Comparison of ENCODE assay signal across 35 cellular contexts in genomic region chr19:16473875-16474397, GRCh38. TPM values are rescaled to one million over a fixed set of nuclear protein-coding genes. Genes with fewer than 3 reads are reported as not detected.
A peak's percentile ranks its signal among the peaks of the same experiment; 100 is the strongest.
DNase-seq lines count a peak whose midpoint lies in the region; ATAC-seq and TF ChIP-seq lines count a peak whose summit lies in the region.
"Had no signal": no experiment of that assay in that cellular context is flagged by ENCODE, and none has a peak within 500 bp of the region (broad histone marks: within the 10 kb centered on the region; RNA-seq: fewer than 3 reads in every experiment).

No MANE protein-coding gene starts in this region.

- H3K4me2 ChIP-seq in IMR-90 (ENCODE audit: low read depth, low read length) (no peak overlapping the region), OCI-LY3 (ENCODE audit: low read length) (no peak overlapping the region), mammary epithelial cell (ENCODE audit: insufficient read depth, low read depth, low read length) (no peak overlapping the region)
- H3K4me2 ChIP-seq: SK-N-SH had no signal

- H3K4me3 ChIP-seq in IMR-90 (ENCODE audit: insufficient read depth, low read depth, low read length), result no peak overlapping the region
- no peak overlapping the region for H3K4me3 ChIP-seq in OCI-LY3 (ENCODE audit: low read length)
- H3K4me3 ChIP-seq in mammary epithelial cell (replicated peaks in 1 of 3; ENCODE audit: insufficient read depth in 1 of 3, low read depth in 2 of 3, low read length in 3 of 3), result no peak overlapping the region
- H3K4me3 ChIP-seq: BLaER1 treated with 17β-estradiol and CSF1 and Interleukin-3, amounts not matched to agents 10 nM and 100 nM; heart right ventricle; thoracic aorta; vagina had no signal

- H3K79me2 ChIP-seq in OCI-LY3 (ENCODE audit: low read length), result peaks cover 27% of the 10 kb centered on the region
- H3K79me2 ChIP-seq in mammary epithelial cell (ENCODE audit: insufficient read depth, low read length), result peaks cover 28% of the 10 kb centered on the region

- H3K9me3 ChIP-seq in IMR-90 (ENCODE audit: control insufficient read depth, insufficient read depth, low read length) (no peaks in the 10 kb centered on the region), OCI-LY3 (ENCODE audit: insufficient read depth, low read length) (no peaks in the 10 kb centered on the region), mammary epithelial cell (replicated peaks; ENCODE audit: insufficient read depth, low read length) (no peaks in the 10 kb centered on the region)
- H3K9me3 ChIP-seq: SK-N-SH, thoracic aorta, vagina had no signal

- WGBS in IMR-90 (ENCODE audit: extremely low coverage in 2 of 2, insufficient read length in 1 of 2), 2 experiments, result no CpG with 5 or more reads among the region's 13 CpGs
- WGBS in mammary epithelial cell (ENCODE audit: low coverage, missing lambda C conversion rate), result 68% methylated on average over 13 of the region's 13 CpGs

- H2AFZ ChIP-seq in IMR-90 (replicated peaks; ENCODE audit: low read length, poor library complexity) (no peak overlapping the region), OCI-LY3 (ENCODE audit: low read depth, low read length) (no peak overlapping the region), mammary epithelial cell (ENCODE audit: low read depth, low read length) (no peak overlapping the region)

- no peak overlapping the region for H3K18ac ChIP-seq in IMR-90 (ENCODE audit: low read depth, low read length)

- no peak overlapping the region for H4K5ac ChIP-seq in IMR-90 (ENCODE audit: low read depth, low read length)

- H3K9me3 Mint-ChIP-seq in activated naive CD8-positive, alpha-beta T cell (ENCODE audit: low read depth), result no peaks in the 10 kb centered on the region
- peaks cover 3% of the 10 kb centered on the region for H3K9me3 Mint-ChIP-seq in activated naive CD8-positive, alpha-beta T cell treated with anti-CD3 and anti-CD28 coated beads for 36 hours
- H3K9me3 Mint-ChIP-seq in progenitor cell of endocrine pancreas (ENCODE audit: low read depth), result no peaks in the 10 kb centered on the region
- H3K9me3 Mint-ChIP-seq: activated naive CD4-positive, alpha-beta T cell treated with anti-CD3 and anti-CD28 coated beads, Interleukin-2, amount 50 U/mL, for 72 hours; activated T-helper 17 cell treated with anti-CD3 and anti-CD28 coated beads, Interleukin-2, amount 50 U/mL, for 72 hours; dendritic cell treated with granulocyte-macrophage colony-stimulating factor and Interleukin-4, amounts not matched to agents 40 ng/mL and 50 ng/mL, for 4 days had no signal

- peaks cover 23% of the 10 kb centered on the region for H3K4me1 Mint-ChIP-seq in activated naive CD8-positive, alpha-beta T cell (ENCODE audit: low read depth)
- peaks cover 13% of the 10 kb centered on the region for H3K4me1 Mint-ChIP-seq in activated naive CD8-positive, alpha-beta T cell treated with anti-CD3 and anti-CD28 coated beads for 36 hours
- peaks cover 21% of the 10 kb centered on the region for H3K4me1 Mint-ChIP-seq in progenitor cell of endocrine pancreas (ENCODE audit: low read depth)

- H2BK5ac ChIP-seq in IMR-90 (ENCODE audit: low read depth, low read length, poor library complexity, severe bottlenecking), result no peak overlapping the region

- H3K9me1 ChIP-seq in IMR-90 (ENCODE audit: insufficient read depth, low read length), result no peaks in the 10 kb centered on the region; the same call in 1 of the 2 replicates

- no peak for DNase-seq in activated naive CD8-positive, alpha-beta T cell treated with anti-CD3 and anti-CD28 coated beads for 36 hours
- no peak for DNase-seq in IMR-90
- DNase-seq in progenitor cell of endocrine pancreas (ENCODE audit: low spot score, unreplicated experiment), result no peak
- DNase-seq in mammary epithelial cell, result no peak
- DNase-seq: ACHN; Calu3; central memory CD4-positive, alpha-beta T cell; heart right ventricle; Karpas-422; mesenchymal stem cell; NCI-H1417; NCI-H2107; NCI-H524; right cardiac atrium; RPMI8226; SK-N-SH; stimulated activated CD4-positive, alpha-beta T cell treated with anti-CD3 and anti-CD28 coated beads, Interleukin-12 subunit alpha, Interleukin-12 subunit beta, amount 100 ng/mL, for 4 hours; stimulated activated CD4-positive, alpha-beta T cell treated with anti-CD3 and anti-CD28 coated beads, Interleukin-4, amount 100 ng/mL, for 4 hours; stimulated activated naive CD4-positive, alpha-beta T cell treated with Interleukin-2 at 50 U/mL for 16 hours; WERI-Rb-1 had no signal

- BruUV-seq in IMR-90 (replicated peaks; lab: Mats Ljungman, UMichigan) (no TSS peak), mammary epithelial cell (replicated peaks; lab: Mats Ljungman, UMichigan) (no TSS peak)

- peaks cover 21% of the 10 kb centered on the region for H4K20me1 ChIP-seq in IMR-90 (ENCODE audit: insufficient read depth, low read length)
- H4K20me1 ChIP-seq in OCI-LY3 (ENCODE audit: insufficient read depth, low read length), result peaks cover 18% of the 10 kb centered on the region
- no peaks in the 10 kb centered on the region for H4K20me1 ChIP-seq in mammary epithelial cell (ENCODE audit: insufficient read depth, low read length)

- H3K79me1 ChIP-seq in IMR-90 (ENCODE audit: low read depth in 1 of 2, low read length in 2 of 2), result peaks cover 18 to 24% of the 10 kb centered on the region in 2 experiments

- H3K9ac ChIP-seq in IMR-90 (ENCODE audit: low read depth, low read length) (no peak overlapping the region), OCI-LY3 (ENCODE audit: low read length) (no peak overlapping the region), mammary epithelial cell (ENCODE audit: insufficient read depth, low read length) (no peak overlapping the region)
- H3K9ac ChIP-seq: BLaER1 treated with 17β-estradiol and CSF1 and Interleukin-3, amounts not matched to agents 10 nM and 100 nM; SK-N-SH had no signal

- H2BK120ac ChIP-seq in IMR-90 (ENCODE audit: low read depth, low read length), result no peak overlapping the region

- ATAC-seq in IMR-90 (ENCODE audit: low read depth) (no peak), HG02610 (IDR thresholded peaks at IDR 0.05; ENCODE audit: unreplicated experiment) (no peak), esophagus mucosa (no peak)
- ATAC-seq: activated naive CD4-positive, alpha-beta T cell treated with anti-CD3 and anti-CD28 coated beads, Interleukin-2, amount 50 U/mL, for 72 hours; activated T-helper 17 cell treated with anti-CD3 and anti-CD28 coated beads, Interleukin-2, amount 50 U/mL, for 72 hours; heart right ventricle; right cardiac atrium had no signal

- in situ Hi-C loops in IMR-90 (cut with MboI; ENCODE audit: low sequenced_read_pairs) (no loop called here), mammary epithelial cell (cut with MboI; ENCODE audit: low sequenced_read_pairs in 2 of 2) (no loop called here)

- TF ChIP-seq POLR2A in IMR-90 (IDR thresholded peaks at IDR 0.05; ENCODE audit: low read depth, low read length), result no peak

- H3K27me3 Mint-ChIP-seq in activated naive CD8-positive, alpha-beta T cell, result peaks cover 2% of the 10 kb centered on the region
- no peaks in the 10 kb centered on the region for H3K27me3 Mint-ChIP-seq in activated naive CD8-positive, alpha-beta T cell treated with anti-CD3 and anti-CD28 coated beads for 36 hours
- no peaks in the 10 kb centered on the region for H3K27me3 Mint-ChIP-seq in progenitor cell of endocrine pancreas
- H3K27me3 Mint-ChIP-seq: activated T-helper 17 cell treated with anti-CD3 and anti-CD28 coated beads, Interleukin-2, amount 50 U/mL, for 72 hours had no signal

- peak overlapping the region; percentile 13 for H3K4me3 Mint-ChIP-seq in activated naive CD8-positive, alpha-beta T cell
- no peak overlapping the region for H3K4me3 Mint-ChIP-seq in activated naive CD8-positive, alpha-beta T cell treated with anti-CD3 and anti-CD28 coated beads for 36 hours
- peak overlapping the region; percentile 7 for H3K4me3 Mint-ChIP-seq in progenitor cell of endocrine pancreas (ENCODE audit: low read depth)
- H3K4me3 Mint-ChIP-seq: dendritic cell treated with granulocyte-macrophage colony-stimulating factor and Interleukin-4, amounts not matched to agents 40 ng/mL and 50 ng/mL, for 4 days had no signal

- TF ChIP-seq CTCF in IMR-90 (conservative IDR thresholded peaks at IDR 0.05; ENCODE audit: low read depth, low read length) (no peak), OCI-LY3 (IDR thresholded peaks at IDR 0.05; ENCODE audit: low read depth, low read length) (no peak), progenitor cell of endocrine pancreas (IDR thresholded peaks at IDR 0.05; ENCODE audit: unreplicated experiment) (no peak), mammary epithelial cell (conservative IDR thresholded peaks at IDR 0.05 in 1 of 2, IDR thresholded peaks at IDR 0.05 in 1 of 2; ENCODE audit: extremely low read depth in 1 of 2, insufficient read depth in 1 of 2, low read depth in 1 of 2, low read length in 2 of 2) (no peak)

- POLR2A ChIA-PET in IMR-90 (lab: Charles Lee; ENCODE audit: unreplicated experiment), result no interaction called here

- intact Hi-C loops in IMR-90 (cut with micrococcal nuclease), result loop anchor here (5.0 kb wide), 1 partner anchor 37 kb away; no protein-coding TSS in a partner anchor
- intact Hi-C loops in mammary epithelial cell (cut with micrococcal nuclease), result no loop called here

- no peak overlapping the region for H4K91ac ChIP-seq in IMR-90 (ENCODE audit: insufficient read depth, low read depth, low read length)

- H3K27me3 ChIP-seq in IMR-90 (ENCODE audit: control insufficient read depth, insufficient read depth, low read length) (0 out of 2 replicates have a peak, but pooled peaks cover 2% of the 10 kb centered on the region), OCI-LY3 (ENCODE audit: low read depth, low read length) (no peaks in the 10 kb centered on the region), mammary epithelial cell (ENCODE audit: insufficient read depth, low read length) (no peaks in the 10 kb centered on the region)
- H3K27me3 ChIP-seq: BLaER1 treated with 17β-estradiol and CSF1 and Interleukin-3, amounts not matched to agents 10 nM and 100 nM; heart right ventricle; vagina had no signal

- no peak overlapping the region for H3K14ac ChIP-seq in IMR-90 (replicated peaks; ENCODE audit: low read depth, low read length)

- H3K4me1 ChIP-seq in IMR-90 (ENCODE audit: control insufficient read depth, insufficient read depth, low read length), result peaks cover 6% of the 10 kb centered on the region; the same call in 1 of the 2 replicates
- peaks cover 26% of the 10 kb centered on the region for H3K4me1 ChIP-seq in OCI-LY3 (ENCODE audit: low read length)
- H3K4me1 ChIP-seq in mammary epithelial cell (ENCODE audit: insufficient read depth, low read length), result peaks cover 13% of the 10 kb centered on the region

- H3K4ac ChIP-seq in IMR-90 (ENCODE audit: low read depth, low read length), result no peak overlapping the region

- H2AK5ac ChIP-seq in IMR-90 (ENCODE audit: low read depth, low read length), result no peak overlapping the region

- CTCF ChIA-PET in IMR-90 (lab: Yijun Ruan, JAX) (no interaction called here), mammary epithelial cell (lab: Charles Lee; ENCODE audit: low non-redundant PET) (no interaction called here)

- H3K36me3 ChIP-seq in IMR-90 (ENCODE audit: control insufficient read depth, insufficient read depth, low read length) (no peaks in the 10 kb centered on the region), OCI-LY3 (replicated peaks; ENCODE audit: low read depth, low read length) (peaks cover 8% of the 10 kb centered on the region), mammary epithelial cell (ENCODE audit: insufficient read depth, low read length) (no peaks in the 10 kb centered on the region)
- H3K36me3 ChIP-seq: heart right ventricle, thoracic aorta, vagina had no signal

- H4K8ac ChIP-seq in IMR-90 (ENCODE audit: low read depth in 2 of 2, low read length in 2 of 2), result no peak overlapping the region

- H3K23ac ChIP-seq in IMR-90 (ENCODE audit: low read depth, low read length), result no peak overlapping the region

- no peaks in the 10 kb centered on the region for H3K36me3 Mint-ChIP-seq in activated naive CD8-positive, alpha-beta T cell
- H3K36me3 Mint-ChIP-seq in activated naive CD8-positive, alpha-beta T cell treated with anti-CD3 and anti-CD28 coated beads for 36 hours, result no peaks in the 10 kb centered on the region
- H3K36me3 Mint-ChIP-seq in progenitor cell of endocrine pancreas (ENCODE audit: insufficient read depth), result no peaks in the 10 kb centered on the region
- H3K36me3 Mint-ChIP-seq: activated naive CD4-positive, alpha-beta T cell treated with anti-CD3 and anti-CD28 coated beads, Interleukin-2, amount 50 U/mL, for 72 hours had no signal

- TF ChIP-seq RAD21 in IMR-90 (IDR thresholded peaks at IDR 0.05; ENCODE audit: low read length), result no peak

- H2BK15ac ChIP-seq in IMR-90 (ENCODE audit: low read depth, low read length), result no peak overlapping the region

- dilution Hi-C loops in IMR-90 (cut with HindIII; ENCODE audit: low sequenced_read_pairs, unreplicated experiment), result no loop called here
- dilution Hi-C loops in mammary epithelial cell (cut with HindIII; ENCODE audit: low sequenced_read_pairs), result no loop called here

- no peak overlapping the region for H2BK20ac ChIP-seq in IMR-90 (ENCODE audit: low read depth, low read length)

- H2AK9ac ChIP-seq in IMR-90 (replicated peaks; ENCODE audit: low read depth, low read length, poor library complexity), result no peak overlapping the region

- H3K27ac ChIP-seq in IMR-90 (ENCODE audit: insufficient read depth, low read length) (no peak overlapping the region), OCI-LY3 (ENCODE audit: low read length) (0 out of 2 replicates have a peak overlapping the region, but pooled peaks have one; percentile 59), mammary epithelial cell (ENCODE audit: insufficient read depth, low read depth, low read length) (no peak overlapping the region)
- H3K27ac ChIP-seq: BLaER1 treated with 17β-estradiol and CSF1 and Interleukin-3, amounts not matched to agents 10 nM and 100 nM; heart right ventricle; thoracic aorta; vagina; WERI-Rb-1 had no signal

- no peak overlapping the region for H3K27ac Mint-ChIP-seq in activated naive CD8-positive, alpha-beta T cell
- H3K27ac Mint-ChIP-seq in activated naive CD8-positive, alpha-beta T cell treated with anti-CD3 and anti-CD28 coated beads for 36 hours, result no peak overlapping the region
- peak overlapping the region; percentile 62 for H3K27ac Mint-ChIP-seq in progenitor cell of endocrine pancreas
- H3K27ac Mint-ChIP-seq: activated naive CD4-positive, alpha-beta T cell treated with anti-CD3 and anti-CD28 coated beads, Interleukin-2, amount 50 U/mL, for 72 hours; activated T-helper 17 cell treated with anti-CD3 and anti-CD28 coated beads, Interleukin-2, amount 50 U/mL, for 72 hours; dendritic cell treated with granulocyte-macrophage colony-stimulating factor and Interleukin-4, amounts not matched to agents 40 ng/mL and 50 ng/mL, for 4 days had no signal

- H3K56ac ChIP-seq in IMR-90 (ENCODE audit: extremely low read depth, insufficient read depth, low read length), result no peak overlapping the region

RNA-seq across cellular contexts. Expression of gene EPS15L1, which starts 2.2 kb away (rescaled TPM):
- total RNA-seq in activated naive CD8-positive, alpha-beta T cell treated with anti-CD3 and anti-CD28 coated beads for 36 hours, result 10 to 100 TPM; 25.1 to 25.8 TPM
- total RNA-seq in IMR-90 (2012; rRNA removed) (7.5 and 9.2 TPM in 2 replicates), progenitor cell of endocrine pancreas (56.8 and 59.3 TPM in 2 replicates), mammary epithelial cell (10 to 100 TPM; 10.3 to 30.9 TPM), esophagus mucosa (27.5 TPM)
- polyA plus RNA-seq in IMR-90 (2012; rRNA removed) (21.7 and 22.1 TPM in 2 replicates), mammary epithelial cell (10.9 TPM)
- polyA plus RNA-seq in IMR-90 (2012; cell fraction: cytosol; rRNA removed), result 13.0 and 16.4 TPM in 2 replicates
- 24.6 and 32.5 TPM in 2 replicates for polyA plus RNA-seq in IMR-90 (2012; cell fraction: nucleus; rRNA removed; ENCODE audit: low replicate concordance)
- 50.8 TPM for polyA minus RNA-seq in mammary epithelial cell

RNA-seq across cellular contexts. Expression of gene CALR3, which starts 22.0 kb away (rescaled TPM):
- total RNA-seq in activated naive CD8-positive, alpha-beta T cell treated with anti-CD3 and anti-CD28 coated beads for 36 hours, result under 1 TPM in 1 of 2 experiments, not detected in 1; 0.16 TPM
- not detected in 2 replicates for total RNA-seq in IMR-90 (2012; rRNA removed)
- not detected in 2 replicates for polyA plus RNA-seq in IMR-90 (2012; rRNA removed)
- not detected in 2 replicates for polyA plus RNA-seq in IMR-90 (2012; cell fraction: cytosol; rRNA removed)
- polyA plus RNA-seq in IMR-90 (2012; cell fraction: nucleus; rRNA removed; ENCODE audit: low replicate concordance), result 0.06 TPM in 1 of 2 replicates, not detected in the other
- not detected in 2 replicates for total RNA-seq in progenitor cell of endocrine pancreas
- total RNA-seq in mammary epithelial cell, result not detected
- not detected for polyA plus RNA-seq in mammary epithelial cell
- polyA minus RNA-seq in mammary epithelial cell, result not detected
- total RNA-seq in esophagus mucosa, result not detected
- total RNA-seq: activated naive CD4-positive, alpha-beta T cell treated with anti-CD3 and anti-CD28 coated beads, Interleukin-2, amount 50 U/mL, for 72 hours; activated T-helper 17 cell treated with anti-CD3 and anti-CD28 coated beads, Interleukin-2, amount 50 U/mL, for 72 hours; astrocyte; Calu3; Daoy; HT1080; omental fat pad; right cardiac atrium; T-helper 2 cell treated with Interferon-gamma antibody and Interleukin-4, amounts not matched to agents 100 ng/mL and 5 ng/mL, for 36 hours; thoracic aorta; vagina had no signal
- polyA plus RNA-seq: heart right ventricle, right cardiac atrium, SK-N-SH had no signal

RNA-seq across cellular contexts. Expression of gene C19orf44, which starts 22.3 kb away (rescaled TPM):
- total RNA-seq in activated naive CD8-positive, alpha-beta T cell treated with anti-CD3 and anti-CD28 coated beads for 36 hours, result 1 to 10 TPM; 2.7 to 3.0 TPM
- total RNA-seq in IMR-90 (2012; rRNA removed) (1.4 and 1.7 TPM in 2 replicates), progenitor cell of endocrine pancreas (11.5 and 12.3 TPM in 2 replicates), mammary epithelial cell (1 to 10 TPM; 4.8 to 5.8 TPM), esophagus mucosa (1.8 TPM)
- polyA plus RNA-seq in IMR-90 (2012; rRNA removed) (3.8 and 4.1 TPM in 2 replicates), mammary epithelial cell (4.2 TPM)
- polyA plus RNA-seq in IMR-90 (2012; cell fraction: cytosol; rRNA removed), result 1.8 and 3.0 TPM in 2 replicates
- polyA plus RNA-seq in IMR-90 (2012; cell fraction: nucleus; rRNA removed; ENCODE audit: low replicate concordance), result 8.5 and 9.5 TPM in 2 replicates
- 2.9 TPM for polyA minus RNA-seq in mammary epithelial cell
